ENCODE assay signal across 7 cellular contexts in the genomic region with DNA sequence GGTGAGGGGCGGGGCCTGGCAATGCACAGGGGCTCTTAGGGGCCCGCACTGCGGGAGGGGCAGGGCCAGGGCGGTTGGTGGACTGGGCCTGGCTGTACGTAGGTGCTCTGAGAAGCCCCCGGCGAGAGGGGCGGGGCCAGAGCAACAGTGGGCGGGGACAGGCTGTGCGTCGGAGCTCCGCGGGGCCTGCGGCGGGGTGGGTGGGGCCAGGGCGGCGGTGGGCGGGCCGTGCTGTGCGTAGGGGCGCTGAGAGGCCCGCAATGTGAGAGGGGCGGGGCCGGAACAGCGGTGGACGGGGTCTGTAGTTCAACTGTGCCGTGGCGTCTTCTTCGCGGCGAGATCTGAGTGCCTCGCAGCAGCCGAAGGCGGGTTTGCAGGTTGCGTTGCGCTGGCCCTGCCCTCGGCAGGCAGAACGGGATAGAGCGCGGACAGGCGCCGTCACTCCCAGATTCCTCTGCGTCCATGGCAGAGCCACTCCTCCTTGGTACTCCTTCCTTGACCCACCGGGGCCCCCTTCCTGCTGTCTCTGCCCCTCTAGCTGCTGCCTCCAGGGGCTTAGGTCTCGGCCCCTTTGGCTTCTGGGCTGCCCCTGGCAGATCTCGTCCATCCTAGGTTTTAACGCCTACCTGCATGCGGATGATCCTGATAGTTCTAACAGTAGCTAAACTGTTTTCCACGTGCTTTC. TPM values are rescaled to one million over a fixed set of nuclear protein-coding genes. Genes with fewer than 3 reads are reported as not detected.
A peak's percentile ranks its signal among the peaks of the same experiment; 100 is the strongest.
DNase-seq lines count a peak whose midpoint lies in the region; ATAC-seq and TF ChIP-seq lines count a peak whose summit lies in the region.

No MANE protein-coding gene starts in this region.

- H3K36me3 ChIP-seq in iPS DF 6.9 (ENCODE audit: control insufficient read depth, insufficient read depth, low read length) (no peaks in the 10 kb centered on the region), sigmoid colon (no peaks in the 10 kb centered on the region)

- TF ChIP-seq EP300 in sigmoid colon (IDR thresholded peaks at IDR 0.05): no peak

- H3K9me3 ChIP-seq in iPS DF 6.9 (ENCODE audit: control insufficient read depth, insufficient read depth, low read length): no peaks in the 10 kb centered on the region
- H3K9me3 ChIP-seq in sigmoid colon: no peaks in the 10 kb centered on the region

- WGBS in iPS DF 6.9 (ENCODE audit: insufficient coverage, insufficient read length): no CpG with 5 or more reads among the region's 49 CpGs
- 0 to 1% methylated on average over 49 of the region's 49 CpGs for WGBS in sigmoid colon, 2 donors

- H3K27me3 ChIP-seq in iPS DF 6.9 (ENCODE audit: control insufficient read depth, insufficient read depth, low read length): no peaks in the 10 kb centered on the region
- no peaks in the 10 kb centered on the region for H3K27me3 ChIP-seq in sigmoid colon

- no peak overlapping the region for H3K27ac ChIP-seq in iPS DF 6.9 (ENCODE audit: low read length)
- H3K27ac ChIP-seq in sigmoid colon: peak overlapping the region; percentile 87 to 93 (median 90)

- TF ChIP-seq POLR2A in sigmoid colon (IDR thresholded peaks at IDR 0.05): peak in 1 of 2 donors; percentile 34

- H3K4me3 ChIP-seq in astrocyte of the spinal cord (ENCODE audit: low read depth, low read length): peak overlapping the region; percentile 68
- H3K4me3 ChIP-seq in iPS DF 6.9 (ENCODE audit: low read length): peak overlapping the region; percentile 94; the same call in 1 of the 2 replicates
- peak overlapping the region; percentile 43 to 86 (median 74) for H3K4me3 ChIP-seq in sigmoid colon

- in situ Hi-C loops in astrocyte of the spinal cord (cut with HindIII; ENCODE audit: low sequenced_read_pairs): no loop called here

- ATAC-seq in GM18517 (IDR thresholded peaks at IDR 0.05; ENCODE audit: unreplicated experiment) (peak; percentile 62), HG02981 (IDR thresholded peaks at IDR 0.05; ENCODE audit: unreplicated experiment) (peak; percentile 79)

- DNase-seq in NCI-H2029 (lab: John Stamatoyannopoulos, UW) (peak; percentile 87), T1000 (lab: John Stamatoyannopoulos, UW) (peak; percentile 93), astrocyte of the spinal cord (ENCODE audit: low read depth, low spot score) (peak; percentile 93), iPS DF 6.9 (ENCODE audit: low read depth, low spot score) (peak; percentile 72), sigmoid colon (peak; percentile 97)

- TF ChIP-seq CTCF in astrocyte of the spinal cord (IDR thresholded peaks at IDR 0.05; ENCODE audit: low read depth, low read length) (peak; percentile 1), sigmoid colon (IDR thresholded peaks at IDR 0.05) (no peak)

- intact Hi-C loops in sigmoid colon (cut with DNase I): loop anchor here (1.0 to 10.0 kb wide), 3 partner anchors 34 to 240 kb away; a partner anchor contains a TSS

- H3K4me1 ChIP-seq in iPS DF 6.9 (ENCODE audit: control insufficient read depth, insufficient read depth, low read length): peaks cover 3% of the 10 kb centered on the region
- H3K4me1 ChIP-seq in sigmoid colon: peaks cover 0 to 25% (median 23%) of the 10 kb centered on the region in 4 donors

RNA-seq across cellular contexts. Expression of a gene that starts 33.2 kb away (rescaled TPM):
- 10 to 100 TPM in 1 of 4 donors, 1 to 10 TPM in 3; 2.3 to 13.8 (median 3.6) TPM for total RNA-seq in sigmoid colon
- polyA plus RNA-seq in sigmoid colon: 1 to 10 TPM; 2.4 to 7.9 (median 4.4) TPM
